In genomic region chr3:190036631-190037030, GRCh38 we compare ENCODE assay signal across 24 cellular contexts.
A peak's percentile ranks its signal among the peaks of the same experiment; 100 is the strongest.
DNase-seq lines count a peak whose midpoint lies in the region; ATAC-seq, FAIRE-seq and TF ChIP-seq lines count a peak whose summit lies in the region.
"Had no signal": no experiment of that assay in that cellular context is flagged by ENCODE, and none has a peak within 500 bp of the region (broad histone marks: within the 10 kb centered on the region; RNA-seq: fewer than 3 reads in every experiment).

No MANE protein-coding gene starts in this region.

- H3K27ac ChIP-seq in keratinocyte (ENCODE audit: control insufficient read depth, insufficient read depth, low read length) = peak overlapping the region; percentile 61
- no peak overlapping the region for H3K27ac ChIP-seq in suprapubic skin
- H3K27ac ChIP-seq: BLaER1, gastrocnemius medialis had no signal

- no peak overlapping the region for H3K4me3 Mint-ChIP-seq in chondrocyte (ENCODE audit: unreplicated experiment)
- H3K4me3 Mint-ChIP-seq: activated B cell treated with CpG ODN at 0.5 μM for 24 hours; activated CD8-positive, alpha-beta T cell treated with anti-CD3 and anti-CD28 coated beads for 36 hours; activated naive CD8-positive, alpha-beta T cell treated with anti-CD3 and anti-CD28 coated beads for 36 hours; activated T-cell treated with anti-CD3 and anti-CD28 coated beads, Interleukin-2, amount 50 U/mL, for 4 hours; central memory CD8-positive, alpha-beta T cell; T-helper 17 cell had no signal

- no peaks in the 10 kb centered on the region for H3K36me3 Mint-ChIP-seq in chondrocyte (ENCODE audit: low read depth)
- H3K36me3 Mint-ChIP-seq: activated naive CD8-positive, alpha-beta T cell treated with anti-CD3 and anti-CD28 coated beads for 36 hours had no signal

- dilution Hi-C loops in keratinocyte (cut with MboI; ENCODE audit: extremely low pct_ligation_motif_present, low sequenced_read_pairs) = no loop called here

- peaks cover 39% of the 10 kb centered on the region for H3K4me1 ChIP-seq in keratinocyte (ENCODE audit: control insufficient read depth, extremely low read depth, insufficient read depth, low read length)
- H3K4me1 ChIP-seq in suprapubic skin = peaks cover 29% of the 10 kb centered on the region
- H3K4me1 ChIP-seq: BLaER1, gastrocnemius medialis had no signal

- no peak overlapping the region for H3K9ac ChIP-seq in keratinocyte (ENCODE audit: control insufficient read depth, extremely low read depth, insufficient read depth, low read length)
- H3K9ac ChIP-seq: BLaER1 had no signal

- H3K9me3 Mint-ChIP-seq in chondrocyte (ENCODE audit: low read depth) = no peaks in the 10 kb centered on the region
- H3K9me3 Mint-ChIP-seq: activated B cell treated with CpG ODN at 0.5 μM for 24 hours; activated CD8-positive, alpha-beta T cell treated with anti-CD3 and anti-CD28 coated beads for 36 hours; activated naive CD8-positive, alpha-beta T cell treated with anti-CD3 and anti-CD28 coated beads for 36 hours; activated T-cell treated with anti-CD3 and anti-CD28 coated beads, Interleukin-2, amount 50 U/mL, for 4 hours; central memory CD8-positive, alpha-beta T cell had no signal

- peak overlapping the region; percentile 88 for H3K27ac Mint-ChIP-seq in chondrocyte (ENCODE audit: unreplicated experiment)
- H3K27ac Mint-ChIP-seq: activated B cell treated with CpG ODN at 0.5 μM for 24 hours; activated CD8-positive, alpha-beta T cell treated with anti-CD3 and anti-CD28 coated beads for 36 hours; activated naive CD8-positive, alpha-beta T cell treated with anti-CD3 and anti-CD28 coated beads for 36 hours; T-helper 17 cell had no signal

- no peaks in the 10 kb centered on the region for H3K27me3 Mint-ChIP-seq in chondrocyte (ENCODE audit: low read depth)

- H3K27me3 ChIP-seq in keratinocyte (ENCODE audit: control insufficient read depth, extremely low read depth, insufficient read depth, low read length) (no peaks in the 10 kb centered on the region), suprapubic skin (no peaks in the 10 kb centered on the region)
- H3K27me3 ChIP-seq: BLaER1, gastrocnemius medialis, MG63 had no signal

- H2AFZ ChIP-seq in keratinocyte (ENCODE audit: control insufficient read depth, low read length) = no peak overlapping the region

- H3K4me2 ChIP-seq in keratinocyte (ENCODE audit: control insufficient read depth, extremely low read depth, insufficient read depth, low read depth, low read length) = peak overlapping the region; percentile 44
- H3K4me2 ChIP-seq: BLaER1 had no signal

- H3K9me3 ChIP-seq in keratinocyte (ENCODE audit: control insufficient read depth, low read depth, low read length) = no peaks in the 10 kb centered on the region
- H3K9me3 ChIP-seq in suprapubic skin = no peaks in the 10 kb centered on the region
- H3K9me3 ChIP-seq: BLaER1, gastrocnemius medialis had no signal

- H3K79me2 ChIP-seq in keratinocyte (ENCODE audit: control insufficient read depth, insufficient read depth, low read length) = peaks cover 33% of the 10 kb centered on the region

- H3K36me3 ChIP-seq in keratinocyte (ENCODE audit: control insufficient read depth in 2 of 2, extremely low read depth in 1 of 2, insufficient read depth in 2 of 2, low read length in 2 of 2) (no peaks in the 10 kb centered on the region), suprapubic skin (no peaks in the 10 kb centered on the region)
- H3K36me3 ChIP-seq: BLaER1, gastrocnemius medialis had no signal

- no peak for TF ChIP-seq CTCF in chondrocyte (IDR thresholded peaks at IDR 0.05)
- TF ChIP-seq CTCF in keratinocyte (optimal IDR thresholded peaks at IDR 0.05 in 1 of 3, IDR thresholded peaks at IDR 0.05 in 1 of 3, conservative IDR thresholded peaks at IDR 0.05 in 1 of 3; ENCODE audit: extremely low read depth in 1 of 3, insufficient read depth in 2 of 3, low read length in 3 of 3) = no peak
- TF ChIP-seq CTCF in suprapubic skin (IDR thresholded peaks at IDR 0.05) = no peak

- peak; percentile 72 for DNase-seq in EH (ENCODE audit: low read depth)
- DNase-seq in RPMI7951 (ENCODE audit: low read depth) = peak; percentile 76
- no peak for DNase-seq in chondrocyte (ENCODE audit: low spot score)
- DNase-seq in keratinocyte (ENCODE audit: low read depth, low spot score) = peak; percentile 83
- DNase-seq in iPS-NIHi11 (ENCODE audit: low spot score) = no peak
- no peak for DNase-seq in NCI-H345 (lab: John Stamatoyannopoulos, UW)
- DNase-seq in suprapubic skin (ENCODE audit: low spot score in 2 of 2) = no peak
- DNase-seq: activated B cell treated with CpG ODN at 0.5 μM for 24 hours; activated CD8-positive, alpha-beta T cell treated with anti-CD3 and anti-CD28 coated beads for 36 hours; activated naive CD8-positive, alpha-beta T cell treated with anti-CD3 and anti-CD28 coated beads for 36 hours; activated T-cell treated with anti-CD3 and anti-CD28 coated beads, Interleukin-2, amount 50 U/mL, for 4 hours; gastrocnemius medialis; GF-D8; MG63; NCI-H510A; stimulated activated naive CD4-positive, alpha-beta T cell; T-helper 17 cell had no signal

- ATAC-seq in GM18907 (IDR thresholded peaks at IDR 0.05; ENCODE audit: unreplicated experiment) = no peak
- ATAC-seq: activated CD8-positive, alpha-beta T cell treated with anti-CD3 and anti-CD28 coated beads for 36 hours; activated T-cell treated with anti-CD3 and anti-CD28 coated beads, Interleukin-2, amount 50 U/mL, for 4 hours; gastrocnemius medialis; HepG2; Right ventricle myocardium inferior; T-helper 17 cell had no signal

- FAIRE-seq in keratinocyte (lab: Jason Lieb, UNC) = peak; percentile 93
- FAIRE-seq: A204.1, GM12891, HepG2 had no signal

- peaks cover 42% of the 10 kb centered on the region for H3K4me1 Mint-ChIP-seq in chondrocyte (ENCODE audit: low read depth)
- H3K4me1 Mint-ChIP-seq: activated B cell treated with CpG ODN at 0.5 μM for 24 hours; central memory CD8-positive, alpha-beta T cell; T-helper 17 cell had no signal

- no peak for TF ChIP-seq POLR2A in suprapubic skin (IDR thresholded peaks at IDR 0.05)

- no peak overlapping the region for H3K4me3 ChIP-seq in keratinocyte (ENCODE audit: control insufficient read depth in 2 of 3, extremely low read depth in 1 of 3, insufficient read depth in 2 of 3, low read depth in 1 of 3, low read length in 3 of 3)
- H3K4me3 ChIP-seq in suprapubic skin = no peak overlapping the region
- H3K4me3 ChIP-seq: BLaER1, gastrocnemius medialis, MG63 had no signal

- no peaks in the 10 kb centered on the region for H4K20me1 ChIP-seq in keratinocyte (ENCODE audit: control insufficient read depth, extremely low read depth, insufficient read depth, low read length)
- H4K20me1 ChIP-seq: BLaER1 had no signal

- 40% methylated on average over 2 of the region's 2 CpGs for WGBS in suprapubic skin

- TF ChIP-seq EP300 in suprapubic skin (IDR thresholded peaks at IDR 0.05) = no peak

- H3K9me1 ChIP-seq in keratinocyte (ENCODE audit: control insufficient read depth, extremely low read depth, insufficient read depth, low read length) = no peaks in the 10 kb centered on the region

Comparison
In these comparisons a context has a peak if more than half of its experiments do, and no peak if none do; other contexts are left out.
1. DNase-seq: peak in EH (single experiment), RPMI7951 (single experiment) and keratinocyte (single experiment); none in chondrocyte (single experiment), iPS-NIHi11 (single experiment), NCI-H345 (single experiment) and suprapubic skin (0 of 2).